ENCODE assay signal across 19 cellular contexts in genomic region chr9:76443887-76444286, GRCh38.
"Had no signal": no experiment of that assay in that cellular context is flagged by ENCODE, and none has a peak within 500 bp of the region (broad histone marks: within the 10 kb centered on the region; RNA-seq: fewer than 3 reads in every experiment).

No MANE protein-coding gene starts in this region.

- H3K27ac ChIP-seq: foreskin keratinocyte, psoas muscle, sigmoid colon, SJSA1, tibial artery had no signal

- H3K36me3 ChIP-seq: sigmoid colon, SJSA1, tibial artery had no signal

- H3K4me3 ChIP-seq: psoas muscle, sigmoid colon, SJSA1, tibial artery had no signal

- H3K4me1 Mint-ChIP-seq: brain, nephron progenitor cell had no signal

- H3K36me3 Mint-ChIP-seq: activated naive CD4-positive, alpha-beta T cell treated with anti-CD3 and anti-CD28 coated beads, Interleukin-2, amount 50 U/mL, for 24 hours; brain had no signal

- H3K9me3 Mint-ChIP-seq: activated naive CD4-positive, alpha-beta T cell treated with anti-CD3 and anti-CD28 coated beads, Interleukin-2, amount 50 U/mL, for 24 hours; T-helper 2 cell treated with Interferon-gamma antibody and Interleukin-4, amounts not matched to agents 5 μg/mL and 100 μg/mL, for 36 hours had no signal

- DNase-seq: activated B cell treated with CpG ODN at 0.5 μM for 24 hours; activated effector memory CD4-positive, alpha-beta T cell treated with anti-CD3 and anti-CD28 coated beads, Interleukin-2, amount 50 U/mL, for 16 hours; amygdala; cortex of kidney; effector CD4-positive, alpha-beta T cell; glutamatergic neuron; kidney glomerular epithelial cell; mesenchymal stem cell; nephron progenitor cell; psoas muscle; sigmoid colon; stimulated activated CD4-positive, alpha-beta T cell treated with anti-CD3 and anti-CD28 coated beads, Interleukin-1b, Interleukin-23, amount 100 ng/mL, for 48 hours; SW 1271; tibial artery had no signal

- H3K4me1 ChIP-seq: foreskin keratinocyte, psoas muscle, SJSA1, tibial artery had no signal

- H3K27me3 Mint-ChIP-seq: activated B cell treated with CpG ODN at 0.5 μM for 24 hours had no signal

- H3K4me3 Mint-ChIP-seq: activated B cell treated with CpG ODN at 0.5 μM for 24 hours; activated naive CD4-positive, alpha-beta T cell treated with anti-CD3 and anti-CD28 coated beads, Interleukin-2, amount 50 U/mL, for 24 hours; brain; nephron progenitor cell; T-helper 2 cell treated with Interferon-gamma antibody and Interleukin-4, amounts not matched to agents 5 μg/mL and 100 μg/mL, for 36 hours had no signal

- H3K27me3 ChIP-seq: foreskin keratinocyte, sigmoid colon, SJSA1, tibial artery had no signal

- ATAC-seq: foreskin keratinocyte, psoas muscle had no signal

- H3K9me3 ChIP-seq: psoas muscle, sigmoid colon, SJSA1, tibial artery had no signal

- H3K27ac Mint-ChIP-seq: activated B cell treated with CpG ODN at 0.5 μM for 24 hours; activated naive CD4-positive, alpha-beta T cell treated with anti-CD3 and anti-CD28 coated beads, Interleukin-2, amount 50 U/mL, for 24 hours; brain; nephron progenitor cell; T-helper 2 cell treated with Interferon-gamma antibody and Interleukin-4, amounts not matched to agents 5 μg/mL and 100 μg/mL, for 36 hours had no signal
